ENCODE assay signal across 28 cellular contexts in the genomic region with DNA sequence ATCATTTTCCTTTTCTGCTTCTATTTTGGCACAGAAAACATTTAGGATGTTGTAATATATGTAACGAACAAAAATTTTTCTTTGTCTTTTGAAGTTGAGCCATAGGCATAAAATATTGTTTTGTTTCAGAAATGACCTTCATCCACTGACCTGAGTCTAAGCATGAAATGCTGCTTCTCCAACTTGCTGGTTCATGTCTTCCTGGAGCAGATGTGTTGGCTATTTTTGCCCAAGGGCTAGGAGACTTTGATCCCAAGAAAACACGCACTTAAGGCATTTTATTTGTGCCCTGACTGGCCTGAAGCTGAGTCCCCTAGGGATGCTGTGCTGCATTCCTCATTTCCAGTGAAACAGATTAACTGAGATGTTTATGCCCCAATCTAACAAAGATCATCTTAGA.
"Had no signal": no experiment of that assay in that cellular context is flagged by ENCODE, and none has a peak within 500 bp of the region (broad histone marks: within the 10 kb centered on the region; RNA-seq: fewer than 3 reads in every experiment).

No MANE protein-coding gene starts in this region.

- H2AFZ ChIP-seq: neural progenitor cell, parathyroid adenoma had no signal

- H3K27me3 ChIP-seq: left lung, neural progenitor cell, neutrophil, right lobe of liver, tibial nerve, upper lobe of right lung, uterus had no signal

- H3K4me1 ChIP-seq: left lung, lower lobe of right lung, neural progenitor cell, parathyroid adenoma, psoas muscle, right lobe of liver, tibial nerve, upper lobe of right lung, uterus had no signal

- H3K27ac Mint-ChIP-seq: mesothelial cell of epicardium; natural killer cell; nephron progenitor cell; neural progenitor cell; stimulated activated memory B cell treated with anti-CD40 and anti-IgM and Interleukin-4, amounts not matched to agents 10 μg/mL and 1 μg/mL and 100 μg/mL, for 72 hours; stimulated activated naive CD8-positive, alpha-beta T cell treated with anti-CD3 and anti-CD28 coated beads, Interleukin-15, amount 100 ng/mL, for 72 hours had no signal

- H3K79me2 ChIP-seq: parathyroid adenoma had no signal

- H3K4me2 ChIP-seq: neural progenitor cell, smooth muscle cell had no signal

- H3K9me3 Mint-ChIP-seq: neural progenitor cell; stimulated activated memory B cell treated with anti-CD40 and anti-IgM and Interleukin-4, amounts not matched to agents 10 μg/mL and 1 μg/mL and 100 μg/mL, for 72 hours; stimulated activated naive CD8-positive, alpha-beta T cell treated with anti-CD3 and anti-CD28 coated beads, Interleukin-15, amount 100 ng/mL, for 72 hours had no signal

- H3K9me3 ChIP-seq: left lung, lower lobe of right lung, neutrophil, psoas muscle, right lobe of liver, tibial nerve, upper lobe of right lung, uterus had no signal

- H3K4me1 Mint-ChIP-seq: mesothelial cell of epicardium; naive B cell; natural killer cell; nephron progenitor cell; neural progenitor cell; stimulated activated memory B cell treated with anti-CD40 and anti-IgM and Interleukin-4, amounts not matched to agents 10 μg/mL and 1 μg/mL and 100 μg/mL, for 72 hours; stimulated activated naive CD8-positive, alpha-beta T cell treated with anti-CD3 and anti-CD28 coated beads, Interleukin-15, amount 100 ng/mL, for 72 hours had no signal

- H3K4me3 Mint-ChIP-seq: mesothelial cell of epicardium; naive B cell; natural killer cell; nephron progenitor cell; neural progenitor cell; stimulated activated memory B cell treated with anti-CD40 and anti-IgM and Interleukin-4, amounts not matched to agents 10 μg/mL and 1 μg/mL and 100 μg/mL, for 72 hours; stimulated activated naive CD8-positive, alpha-beta T cell treated with anti-CD3 and anti-CD28 coated beads, Interleukin-15, amount 100 ng/mL, for 72 hours had no signal

- H3K4me3 ChIP-seq: left lung, lower lobe of right lung, neural progenitor cell, psoas muscle, right lobe of liver, smooth muscle cell, tibial nerve, upper lobe of right lung, uterus had no signal

- H3K36me3 ChIP-seq: left lung, lower lobe of right lung, neural progenitor cell, neutrophil, right lobe of liver, tibial nerve, upper lobe of right lung, uterus had no signal

- H3K36me3 Mint-ChIP-seq: naive B cell; natural killer cell; neural progenitor cell; stimulated activated memory B cell treated with anti-CD40 and anti-IgM and Interleukin-4, amounts not matched to agents 10 μg/mL and 1 μg/mL and 100 μg/mL, for 72 hours had no signal

- H3K27ac ChIP-seq: left lung, lower lobe of right lung, neural progenitor cell, neutrophil, parathyroid adenoma, psoas muscle, right lobe of liver, tibial nerve, upper lobe of right lung, uterus had no signal

- H3K9ac ChIP-seq: neural progenitor cell, parathyroid adenoma had no signal

- DNase-seq: hippocampal formation; kidney; left colon; left lung; lower lobe of right lung; mesendoderm; naive B cell; natural killer cell; nephron progenitor cell; occipital lobe; psoas muscle; right lobe of liver; stimulated activated CD4-positive, alpha-beta T cell treated with anti-CD3 and anti-CD28 coated beads, Interleukin-1b, Interleukin-23, amount 100 ng/mL, for 48 hours; stimulated activated CD4-positive, alpha-beta T cell treated with anti-CD3 and anti-CD28 coated beads, Interleukin-2, amount 100 ng/mL, for 48 hours; stimulated activated CD4-positive, alpha-beta T cell treated with anti-CD3 and anti-CD28 coated beads, Interleukin-4, amount 100 ng/mL, for 4 hours; stimulated activated CD8-positive, alpha-beta memory T cell treated with anti-CD3 and anti-CD28 coated beads, Interleukin-4, amount 100 ng/mL, for 48 hours; stimulated activated naive CD4-positive, alpha-beta T cell treated with Interleukin-2 at 50 U/mL for 16 hours; stimulated activated naive CD8-positive, alpha-beta T cell treated with anti-CD3 and anti-CD28 coated beads, Interleukin-15, amount 100 ng/mL, for 72 hours; substantia nigra; upper lobe of right lung; uterus had no signal
